In the genomic region with DNA sequence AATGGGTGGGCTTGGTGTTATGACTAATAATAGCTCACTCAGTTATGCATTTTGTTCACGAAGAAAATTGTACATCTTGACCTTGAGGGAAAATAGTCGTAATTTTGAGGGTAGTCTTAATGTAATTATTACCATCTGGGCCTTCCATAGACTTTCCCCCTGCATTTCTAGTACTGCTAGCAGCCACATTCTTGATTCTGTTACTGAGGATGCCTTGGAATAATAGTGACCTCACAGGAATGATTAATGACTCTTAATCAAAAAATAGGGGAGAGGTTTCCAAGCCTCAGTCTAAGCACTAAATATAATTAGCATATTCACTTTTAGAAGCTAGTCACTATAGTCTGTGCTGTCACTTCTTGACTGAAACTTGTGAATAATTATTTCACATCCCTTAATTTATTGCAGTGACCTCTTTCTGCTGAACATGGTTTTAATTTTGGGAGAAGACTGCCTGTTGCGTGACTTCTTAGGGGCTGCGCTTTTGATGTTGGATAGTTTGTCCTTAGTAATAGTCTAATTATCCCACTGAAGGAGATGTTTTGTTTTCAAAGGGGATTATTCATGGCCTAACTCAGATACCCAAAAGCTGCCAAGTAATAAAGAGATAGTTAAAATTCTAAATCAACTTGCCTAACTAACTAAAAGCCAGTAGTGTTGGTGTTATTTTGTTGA, we compare ENCODE assay signal across 24 cellular contexts.
DNase-seq lines count a peak whose midpoint lies in the region; TF ChIP-seq lines count a peak whose summit lies in the region.
"Had no signal": no experiment of that assay in that cellular context is flagged by ENCODE, and none has a peak within 500 bp of the region (broad histone marks: within the 10 kb centered on the region; RNA-seq: fewer than 3 reads in every experiment).

No MANE protein-coding gene starts in this region.

- H3K4me1 ChIP-seq in hepatocyte (ENCODE audit: insufficient read depth) = peaks cover 4% of the 10 kb centered on the region
- peaks cover 0 to 5% of the 10 kb centered on the region in 2 donors for H3K4me1 ChIP-seq in uterus
- no peaks in the 10 kb centered on the region for H3K4me1 ChIP-seq in suprapubic skin
- no peaks in the 10 kb centered on the region for H3K4me1 ChIP-seq in Caco-2
- H3K4me1 ChIP-seq: adrenal gland, SJSA1, upper lobe of right lung had no signal

- POLR2A ChIA-PET in Caco-2 (lab: Charles Lee) = no interaction called here

- H3K4me1 Mint-ChIP-seq in Caco-2 (ENCODE audit: low read depth, unreplicated experiment) = no peaks in the 10 kb centered on the region
- H3K4me1 Mint-ChIP-seq: CD8-positive, alpha-beta memory T cell; naive thymus-derived CD8-positive, alpha-beta T cell had no signal

- H3K27me3 ChIP-seq in hepatocyte (no peaks in the 10 kb centered on the region), uterus (no peaks in the 10 kb centered on the region), suprapubic skin (no peaks in the 10 kb centered on the region), Caco-2 (replicated peaks; ENCODE audit: control insufficient read depth, insufficient read depth, low read length) (no peaks in the 10 kb centered on the region)
- H3K27me3 ChIP-seq: adrenal gland, brain microvascular endothelial cell, MG63, SJSA1, upper lobe of right lung had no signal

- H3K27me3 Mint-ChIP-seq in Caco-2 (ENCODE audit: insufficient read depth, unreplicated experiment) = no peaks in the 10 kb centered on the region
- H3K27me3 Mint-ChIP-seq: CD8-positive, alpha-beta memory T cell; naive thymus-derived CD8-positive, alpha-beta T cell had no signal

- H3K79me2 ChIP-seq in hepatocyte = no peaks in the 10 kb centered on the region

- WGBS in hepatocyte (ENCODE audit: low lambda C conversion rate, missing lambda C conversion rate) = 60% methylated on average over 4 of the region's 4 CpGs
- 43% methylated on average over 4 of the region's 4 CpGs for WGBS in suprapubic skin

- DNase-seq in EL (peak; percentile 77), SK-N-MC (ENCODE audit: low read depth, low spot score) (no peak), hepatocyte (ENCODE audit: low spot score) (no peak), uterus (peak in 1 of 2 donors; percentile 20), suprapubic skin (ENCODE audit: low spot score in 2 of 2) (no peak), Caco-2 (no peak)
- DNase-seq in stimulated activated CD4-positive, alpha-beta T cell treated with anti-CD3 and anti-CD28 coated beads, Interleukin-1b, Interleukin-23, amount 100 ng/mL, for 48 hours = no peak
- DNase-seq: activated CD4-positive, CD25-positive, alpha-beta regulatory T cell; activated naive CD4-positive, alpha-beta T cell treated with Interleukin-2 at 50 U/mL for 16 hours; adrenal gland; brain microvascular endothelial cell; CD8-positive, alpha-beta memory T cell; DMS153; foreskin melanocyte; KBM-7; left cardiac atrium; MG63; naive thymus-derived CD8-positive, alpha-beta T cell; NCI-H1105 treated with DMSO at 0.1 percent for 48 hours; NCI-H2029; upper lobe of right lung had no signal

- no peak overlapping the region for H3K27ac Mint-ChIP-seq in Caco-2 (ENCODE audit: unreplicated experiment)
- H3K27ac Mint-ChIP-seq: CD8-positive, alpha-beta memory T cell; naive thymus-derived CD8-positive, alpha-beta T cell had no signal

- TF ChIP-seq CTCF in hepatocyte (IDR thresholded peaks at IDR 0.05; ENCODE audit: poor library complexity) (no peak), uterus (IDR thresholded peaks at IDR 0.05) (no peak), suprapubic skin (IDR thresholded peaks at IDR 0.05) (no peak), Caco-2 (IDR thresholded peaks at IDR 0.05; ENCODE audit: insufficient read depth in 1 of 2, low read depth in 1 of 2, low read length in 1 of 2, severe bottlenecking in 1 of 2, unreplicated experiment in 1 of 2) (no peak)

- H3K27ac ChIP-seq in SK-N-MC (peak overlapping the region; percentile 56; the same call in 1 of the 2 replicates), hepatocyte (peak overlapping the region; percentile 26), uterus (peak overlapping the region; percentile 1 to 37), suprapubic skin (no peak overlapping the region)
- H3K27ac ChIP-seq: adrenal gland, brain microvascular endothelial cell, epithelial cell of prostate, SJSA1, upper lobe of right lung had no signal

- peaks cover 4% of the 10 kb centered on the region for H3K9me3 Mint-ChIP-seq in Caco-2 (ENCODE audit: unreplicated experiment)

- BruUV-seq in Caco-2 (replicated peaks; lab: Mats Ljungman, UMichigan) = no TSS peak

- no peak for TF ChIP-seq EP300 in suprapubic skin (IDR thresholded peaks at IDR 0.05)

- H3K4me3 ChIP-seq in SK-N-MC = peak overlapping the region; percentile 35
- H3K4me3 ChIP-seq in hepatocyte = no peak overlapping the region
- no peak overlapping the region for H3K4me3 ChIP-seq in uterus
- H3K4me3 ChIP-seq in suprapubic skin = no peak overlapping the region
- H3K4me3 ChIP-seq in Caco-2 (ENCODE audit: low read depth, low read length) = no peak overlapping the region
- H3K4me3 ChIP-seq: adrenal gland, HAP-1, MG63, SJSA1, upper lobe of right lung had no signal

- intact Hi-C loops in uterus (cut with DNase I; ENCODE audit: low total_unique reads) = no loop called here
- intact Hi-C loops in Caco-2 (cut with micrococcal nuclease; ENCODE audit: unreplicated experiment) = no loop called here

- no peak overlapping the region for H3K4me3 Mint-ChIP-seq in Caco-2 (ENCODE audit: unreplicated experiment)
- H3K4me3 Mint-ChIP-seq: CD8-positive, alpha-beta memory T cell; naive thymus-derived CD8-positive, alpha-beta T cell had no signal

- TF ChIP-seq POLR2A in uterus (IDR thresholded peaks at IDR 0.05) (no peak), suprapubic skin (IDR thresholded peaks at IDR 0.05) (no peak)

- no peak overlapping the region for H3K9ac ChIP-seq in SK-N-MC (ENCODE audit: insufficient read length)

- H3K9me2 ChIP-seq in hepatocyte (replicated peaks; ENCODE audit: insufficient read depth) = no peaks in the 10 kb centered on the region

- no peaks in the 10 kb centered on the region for H4K20me1 ChIP-seq in hepatocyte (ENCODE audit: insufficient read depth, poor library complexity, severe bottlenecking)

- H2AFZ ChIP-seq in hepatocyte = no peak overlapping the region

- H3K36me3 ChIP-seq in SK-N-MC (ENCODE audit: insufficient read depth, low read length) (no peaks in the 10 kb centered on the region), hepatocyte (replicated peaks; ENCODE audit: insufficient read depth, low read depth) (no peaks in the 10 kb centered on the region), uterus (no peaks in the 10 kb centered on the region), suprapubic skin (no peaks in the 10 kb centered on the region), Caco-2 (ENCODE audit: control insufficient read depth, insufficient read depth, low read length) (no peaks in the 10 kb centered on the region)
- H3K36me3 ChIP-seq: adrenal gland, brain microvascular endothelial cell, HAP-1, MG63, SJSA1, upper lobe of right lung had no signal

- CTCF ChIA-PET in Caco-2 (lab: Charles Lee) = no interaction called here

- H3K9me3 ChIP-seq in SK-N-MC (ENCODE audit: low read depth, low read length) (no peaks in the 10 kb centered on the region), hepatocyte (ENCODE audit: low read depth) (no peaks in the 10 kb centered on the region), uterus (no peaks in the 10 kb centered on the region), suprapubic skin (no peaks in the 10 kb centered on the region), Caco-2 (no peaks in the 10 kb centered on the region; the same call in 1 of the 2 replicates)
- H3K9me3 ChIP-seq: adrenal gland, HAP-1, MG63, SJSA1, upper lobe of right lung had no signal

- no peaks in the 10 kb centered on the region for H3K36me3 Mint-ChIP-seq in Caco-2 (ENCODE audit: insufficient read depth, unreplicated experiment)
- H3K36me3 Mint-ChIP-seq: CD8-positive, alpha-beta memory T cell; naive thymus-derived CD8-positive, alpha-beta T cell had no signal

- H3K4me2 ChIP-seq in hepatocyte = no peak overlapping the region
